10 cellular contexts compared by ENCODE assay signal in genomic region chrX:120514236-120514635, GRCh38. TPM values are rescaled to one million over a fixed set of nuclear protein-coding genes. Genes with fewer than 3 reads are reported as not detected.
A peak's percentile ranks its signal among the peaks of the same experiment; 100 is the strongest.
DNase-seq lines count a peak whose midpoint lies in the region; ATAC-seq and TF ChIP-seq lines count a peak whose summit lies in the region.
"Had no signal": no experiment of that assay in that cellular context is flagged by ENCODE, and none has a peak within 500 bp of the region (broad histone marks: within the 10 kb centered on the region; RNA-seq: fewer than 3 reads in every experiment).

No MANE protein-coding gene starts in this region.

- TF ChIP-seq CTCF in SK-N-SH (IDR thresholded peaks at IDR 0.05): peak; percentile 65
- TF ChIP-seq CTCF in dorsolateral prefrontal cortex (IDR thresholded peaks at IDR 0.05 in 54 of 56, conservative IDR thresholded peaks at IDR 0.05 in 2 of 56; ENCODE audit: low read depth in 1 of 56, partially characterized antibody in 56 of 56): peak in 19 of 56 donors; percentile 6 to 34 (median 18)

- H3K4me1 ChIP-seq in HAP-1: peaks cover 19% of the 10 kb centered on the region
- H3K4me1 ChIP-seq in SK-N-SH (ENCODE audit: control insufficient read depth in 1 of 2, insufficient read depth in 2 of 2, low read depth in 1 of 2, low read length in 1 of 2): no peaks in the 10 kb centered on the region
- H3K4me1 ChIP-seq: SJCRH30 had no signal

- peak; percentile 66 for TF ChIP-seq RAD21 in SK-N-SH (IDR thresholded peaks at IDR 0.05; ENCODE audit: low read length)

- H3F3A ChIP-seq in SK-N-SH (replicated peaks; ENCODE audit: insufficient read depth): peaks cover 10% of the 10 kb centered on the region

- no peaks in the 10 kb centered on the region for H3K9me3 ChIP-seq in HAP-1
- no peaks in the 10 kb centered on the region for H3K9me3 ChIP-seq in SK-N-SH
- H3K9me3 ChIP-seq: SJCRH30 had no signal

- H3K4me3 ChIP-seq in HAP-1: no peak overlapping the region
- H3K4me3 ChIP-seq in SK-N-SH (ENCODE audit: low read depth in 2 of 2, low read length in 1 of 2): no peak overlapping the region
- H3K4me3 ChIP-seq in dorsolateral prefrontal cortex: no peak overlapping the region
- H3K4me3 ChIP-seq: SJCRH30 had no signal

- no peak overlapping the region for H3K4me2 ChIP-seq in SK-N-SH

- H3K9ac ChIP-seq in SK-N-SH: no peak overlapping the region

- intact Hi-C loops in dorsolateral prefrontal cortex (cut with DNase I): loop anchor here in 1 of 2 donors (10.0 kb wide), 1 partner anchor 151 kb away; no protein-coding TSS in a partner anchor

- H3K9me2 ChIP-seq in SK-N-SH: no peaks in the 10 kb centered on the region

- H3K79me2 ChIP-seq in SK-N-SH (ENCODE audit: insufficient read depth): peaks cover 4% of the 10 kb centered on the region; the same call in 1 of the 2 replicates

- H3K27ac ChIP-seq in SK-N-SH (ENCODE audit: low read depth in 2 of 2, low read length in 1 of 2) (no peak overlapping the region), dorsolateral prefrontal cortex (no peak overlapping the region)
- H3K27ac ChIP-seq: SJCRH30 had no signal

- POLR2A ChIA-PET in SK-N-SH (lab: Yijun Ruan, JAX): no interaction called here

- TF ChIP-seq EP300 in SK-N-SH (IDR thresholded peaks at IDR 0.05; ENCODE audit: borderline replicate concordance in 1 of 2, low read depth in 1 of 2, low read length in 1 of 2): no peak

- no peaks in the 10 kb centered on the region for H3K27me3 ChIP-seq in HAP-1 (ENCODE audit: low read depth)
- no peaks in the 10 kb centered on the region; the same call in 1 of the 2 replicates for H3K27me3 ChIP-seq in SK-N-SH (ENCODE audit: insufficient read depth)
- H3K27me3 ChIP-seq in dorsolateral prefrontal cortex: peaks cover 0 to 45% (median 6%) of the 10 kb centered on the region in 45 donors
- H3K27me3 ChIP-seq: SJCRH30 had no signal

- H2AFZ ChIP-seq in SK-N-SH (ENCODE audit: low read depth): no peak overlapping the region

- no peak for ATAC-seq in HG03039 (IDR thresholded peaks at IDR 0.05; ENCODE audit: unreplicated experiment)

- in situ Hi-C loops in HAP-1 (cut with MboI; ENCODE audit: low sequenced_read_pairs): loop anchor here (10.0 kb wide), 1 partner anchor 241 kb away; no protein-coding TSS in a partner anchor

- 24% methylated on average over 1 of the region's 1 CpG for WGBS in SK-N-SH (ENCODE audit: low lambda C conversion rate)

- peak; percentile 16 for DNase-seq in COLO829 (ENCODE audit: low spot score)
- peak; percentile 33 to 42 for DNase-seq in HAP-1 (ENCODE audit: low spot score in 2 of 2)
- peak; percentile 33 for DNase-seq in SK-N-SH
- DNase-seq in iPS-NIHi7 (ENCODE audit: extremely low spot score): peak; percentile 35
- no peak for DNase-seq in dorsolateral prefrontal cortex
- no peak for DNase-seq in activated CD4-positive, alpha-beta T cell treated with anti-CD3 and anti-CD28 coated beads, Interleukin-2, amount 50 U/mL, for 4 hours
- no peak for DNase-seq in CD1c-positive myeloid dendritic cell (ENCODE audit: extremely low spot score)
- DNase-seq: stimulated activated CD4-positive, alpha-beta T cell treated with anti-CD3 and anti-CD28 coated beads, Interleukin-15, amount 100 ng/mL, for 24 hours had no signal

- CTCF ChIA-PET in SK-N-SH (lab: Yijun Ruan, JAX): interaction anchor here (0.6 to 1.7 kb wide), 11 partner anchors 15 to 221 kb away, joined by 3 to 15 read pairs (median 3); no protein-coding TSS in a partner anchor

- no peaks in the 10 kb centered on the region for H4K20me1 ChIP-seq in SK-N-SH (ENCODE audit: insufficient read depth)

- no peaks in the 10 kb centered on the region for H3K36me3 ChIP-seq in HAP-1 (replicated peaks)
- peaks cover 0 to 32% of the 10 kb centered on the region in 2 experiments for H3K36me3 ChIP-seq in SK-N-SH (replicated peaks in 1 of 2; ENCODE audit: control insufficient read depth in 1 of 2, insufficient read depth in 2 of 2, low read length in 1 of 2)
- H3K36me3 ChIP-seq: SJCRH30 had no signal

TF ChIP-seq in SK-N-SH, 30 proteins besides CTCF, POLR2A, EP300 and RAD21:
- TF ChIP-seq, protein P1, sequence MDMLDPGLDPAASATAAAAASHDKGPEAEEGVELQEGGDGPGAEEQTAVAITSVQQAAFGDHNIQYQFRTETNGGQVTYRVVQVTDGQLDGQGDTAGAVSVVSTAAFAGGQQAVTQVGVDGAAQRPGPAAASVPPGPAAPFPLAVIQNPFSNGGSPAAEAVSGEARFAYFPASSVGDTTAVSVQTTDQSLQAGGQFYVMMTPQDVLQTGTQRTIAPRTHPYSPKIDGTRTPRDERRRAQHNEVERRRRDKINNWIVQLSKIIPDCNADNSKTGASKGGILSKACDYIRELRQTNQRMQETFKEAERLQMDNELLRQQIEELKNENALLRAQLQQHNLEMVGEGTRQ (IDR thresholded peaks at IDR 0.05; ENCODE audit: borderline replicate concordance, low read depth, low read length): no peak
- TF ChIP-seq JUND (IDR thresholded peaks at IDR 0.05) (no peak), SMC3 (IDR thresholded peaks at IDR 0.05; ENCODE audit: low read depth, low read length) (peak; percentile 59)

RNA-seq across cellular contexts. Expression of gene LAMP2, which starts 45.1 kb away (rescaled TPM):
- 108 and 141 TPM in 2 replicates for polyA plus RNA-seq in SK-N-SH (2012; rRNA removed)
- 132 and 140 TPM in 2 replicates for polyA plus RNA-seq in SK-N-SH (2012; cell fraction: cytosol; rRNA removed)
- 43.3 and 103 TPM in 2 replicates for polyA plus RNA-seq in SK-N-SH (2012; cell fraction: nucleus; rRNA removed)
- 100 to 1,000 TPM; 107 to 706 (median 222) TPM for total RNA-seq in dorsolateral prefrontal cortex

RNA-seq across cellular contexts. Expression of gene CUL4B, which starts 46.5 kb away (rescaled TPM):
- 24.1 and 42.6 TPM in 2 replicates for polyA plus RNA-seq in SK-N-SH (2012; rRNA removed)
- 36.9 and 42.2 TPM in 2 replicates for polyA plus RNA-seq in SK-N-SH (2012; cell fraction: cytosol; rRNA removed)
- 43.2 and 107 TPM in 2 replicates for polyA plus RNA-seq in SK-N-SH (2012; cell fraction: nucleus; rRNA removed)
- total RNA-seq in dorsolateral prefrontal cortex: 10 to 100 TPM; 35.2 to 60.7 (median 45.2) TPM

Comparison
In these comparisons a context has a peak if more than half of its experiments do, and no peak if none do; other contexts are left out.
1. DNase-seq: peak in COLO829 (single experiment), HAP-1 (2 of 2), SK-N-SH (single experiment) and iPS-NIHi7 (single experiment); none in dorsolateral prefrontal cortex (0 of 10), activated CD4-positive, alpha-beta T cell treated with anti-CD3 and anti-CD28 coated beads, Interleukin-2, amount 50 U/mL, for 4 hours (0 of 2) and CD1c-positive myeloid dendritic cell (single experiment).